ENCODE assay signal across 28 cellular contexts in the genomic region with DNA sequence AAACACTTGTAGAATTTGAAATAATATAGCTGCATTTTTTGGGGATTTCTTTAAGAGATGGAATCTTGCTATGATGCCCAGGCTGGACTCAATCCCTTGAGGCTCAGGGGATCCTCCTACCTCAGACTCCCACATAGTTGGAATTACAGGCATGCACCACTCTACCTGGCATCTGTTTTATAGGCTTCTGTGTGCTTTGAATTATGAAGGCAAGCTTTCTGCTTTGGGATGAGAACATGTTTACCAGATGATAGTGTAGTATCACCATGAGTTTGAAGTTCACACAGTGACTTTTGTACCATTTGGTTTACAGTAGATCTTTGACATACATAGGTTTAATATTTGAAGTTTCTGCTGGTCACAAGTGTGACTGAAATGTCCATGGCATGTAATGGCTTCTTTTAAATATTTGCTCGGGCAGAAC. TPM values are rescaled to one million over a fixed set of nuclear protein-coding genes. Genes with fewer than 3 reads are reported as not detected.
DNase-seq lines count a peak whose midpoint lies in the region; ATAC-seq and TF ChIP-seq lines count a peak whose summit lies in the region.
"Had no signal": no experiment of that assay in that cellular context is flagged by ENCODE, and none has a peak within 500 bp of the region (broad histone marks: within the 10 kb centered on the region; RNA-seq: fewer than 3 reads in every experiment).

No MANE protein-coding gene starts in this region.

- H3K27ac ChIP-seq in heart right ventricle (peak overlapping the region in 6 of 10 donors; percentile 24 to 74 (median 43)), neutrophil (peak overlapping the region; percentile 37)
- H3K27ac ChIP-seq: 22Rv1, esophagus muscularis mucosa, ovary, SJSA1, skin epidermis, upper lobe of right lung had no signal

- H3K36me3 ChIP-seq in heart right ventricle (peaks cover 0 to 99% (median 19%) of the 10 kb centered on the region in 9 donors), neutrophil (peaks cover 89% of the 10 kb centered on the region)
- H3K36me3 ChIP-seq: ovary had no signal

- no peak for TF ChIP-seq CTCF in heart right ventricle (IDR thresholded peaks at IDR 0.05)
- TF ChIP-seq CTCF in neutrophil (IDR thresholded peaks at IDR 0.05) = no peak

- H3K9me3 ChIP-seq in heart right ventricle (peaks cover 0 to 3% (median 0%) of the 10 kb centered on the region in 11 donors), neutrophil (no peaks in the 10 kb centered on the region)
- H3K9me3 ChIP-seq: esophagus muscularis mucosa, mucosa of descending colon, ovary, SJSA1, upper lobe of right lung had no signal

- peaks cover 37% of the 10 kb centered on the region for H3K4me1 Mint-ChIP-seq in T-helper 1 cell treated with Interleukin-12 subunit alpha and Interleukin-12 subunit beta and Interleukin-4 antibody, amounts not matched to agents 30 μg/mL and 1 μg/mL, for 36 hours (ENCODE audit: low read depth)
- peaks cover 30% of the 10 kb centered on the region for H3K4me1 Mint-ChIP-seq in activated naive CD8-positive, alpha-beta T cell treated with anti-CD3 and anti-CD28 coated beads for 36 hours

- H3K4me3 ChIP-seq in heart right ventricle (no peak overlapping the region), neutrophil (ENCODE audit: low read depth in 1 of 2, low read length in 1 of 2) (no peak overlapping the region)
- H3K4me3 ChIP-seq: esophagus muscularis mucosa, lung, mucosa of descending colon, ovary, SJSA1, skin epidermis, upper lobe of right lung had no signal

- H3K36me3 Mint-ChIP-seq in T-helper 1 cell treated with Interleukin-12 subunit alpha and Interleukin-12 subunit beta and Interleukin-4 antibody, amounts not matched to agents 30 μg/mL and 1 μg/mL, for 36 hours (ENCODE audit: low read depth) = peaks cover 54% of the 10 kb centered on the region
- peaks cover 34% of the 10 kb centered on the region for H3K36me3 Mint-ChIP-seq in activated naive CD8-positive, alpha-beta T cell treated with anti-CD3 and anti-CD28 coated beads for 36 hours

- ATAC-seq in heart right ventricle (no peak), left ventricle myocardium superior (no peak), HG02885 (IDR thresholded peaks at IDR 0.05; ENCODE audit: poor library complexity, unreplicated experiment) (no peak), GM21576 (IDR thresholded peaks at IDR 0.05; ENCODE audit: unreplicated experiment) (no peak)
- ATAC-seq: activated T-cell treated with anti-CD3 and anti-CD28 coated beads, Interleukin-2, amount 50 U/mL, for 4 hours; mucosa of descending colon; upper lobe of right lung had no signal

- DNase-seq in T-helper 1 cell (no peak), heart right ventricle (no peak), left ventricle myocardium superior (no peak)
- no peak for DNase-seq in activated naive CD8-positive, alpha-beta T cell treated with anti-CD3 and anti-CD28 coated beads for 36 hours
- DNase-seq: activated CD8-positive, alpha-beta memory T cell treated with anti-CD3 and anti-CD28 coated beads for 24 hours; activated T-cell treated with anti-CD3 and anti-CD28 coated beads, Interleukin-2, amount 50 U/mL, for 4 hours; C1 segment of cervical spinal cord; DMS79 treated with DMSO at 0.1 percent for 48 hours; foreskin fibroblast; GDM1; Karpas-422; mucosa of descending colon; NCI-H1930; NCI-H2171 treated with DMSO at 0.1 percent for 48 hours; NCI-H510A treated with DMSO at 0.1 percent for 48 hours; ovary; stimulated activated naive CD4-positive, alpha-beta T cell treated with Interleukin-2 at 50 U/mL for 16 hours; upper lobe of right lung had no signal

- peak overlapping the region; percentile 29 for H3K27ac Mint-ChIP-seq in T-helper 1 cell treated with Interleukin-12 subunit alpha and Interleukin-12 subunit beta and Interleukin-4 antibody, amounts not matched to agents 30 μg/mL and 1 μg/mL, for 36 hours
- H3K27ac Mint-ChIP-seq in activated naive CD8-positive, alpha-beta T cell treated with anti-CD3 and anti-CD28 coated beads for 36 hours = peak overlapping the region; percentile 59
- H3K27ac Mint-ChIP-seq: dendritic cell treated with granulocyte-macrophage colony-stimulating factor and Interleukin-4, amounts not matched to agents 40 ng/mL and 50 ng/mL, for 4 days had no signal

- no peaks in the 10 kb centered on the region for H3K27me3 ChIP-seq in heart right ventricle
- no peaks in the 10 kb centered on the region for H3K27me3 ChIP-seq in neutrophil
- H3K27me3 ChIP-seq: esophagus muscularis mucosa, ovary, SJSA1, upper lobe of right lung had no signal

- H3K4me1 ChIP-seq in heart right ventricle (peaks cover 0 to 67% (median 24%) of the 10 kb centered on the region in 9 donors), neutrophil (ENCODE audit: control insufficient read depth in 1 of 2, insufficient read depth in 1 of 2, low read depth in 1 of 2, low read length in 1 of 2) (no peaks in the 10 kb centered on the region)
- H3K4me1 ChIP-seq: esophagus muscularis mucosa, SJSA1, upper lobe of right lung had no signal

- H3K27me3 Mint-ChIP-seq in T-helper 1 cell treated with Interleukin-12 subunit alpha and Interleukin-12 subunit beta and Interleukin-4 antibody, amounts not matched to agents 30 μg/mL and 1 μg/mL, for 36 hours (ENCODE audit: low read depth) = no peaks in the 10 kb centered on the region
- no peaks in the 10 kb centered on the region for H3K27me3 Mint-ChIP-seq in activated naive CD8-positive, alpha-beta T cell treated with anti-CD3 and anti-CD28 coated beads for 36 hours
- H3K27me3 Mint-ChIP-seq: dendritic cell treated with granulocyte-macrophage colony-stimulating factor and Interleukin-4, amounts not matched to agents 40 ng/mL and 50 ng/mL, for 4 days had no signal

- 78 to 90% methylated on average over 1 of the region's 1 CpG for WGBS in heart right ventricle, 2 donors

- no peaks in the 10 kb centered on the region for H3K9me3 Mint-ChIP-seq in T-helper 1 cell treated with Interleukin-12 subunit alpha and Interleukin-12 subunit beta and Interleukin-4 antibody, amounts not matched to agents 30 μg/mL and 1 μg/mL, for 36 hours
- H3K9me3 Mint-ChIP-seq in activated naive CD8-positive, alpha-beta T cell treated with anti-CD3 and anti-CD28 coated beads for 36 hours = no peaks in the 10 kb centered on the region
- H3K9me3 Mint-ChIP-seq: activated T-cell treated with anti-CD3 and anti-CD28 coated beads, Interleukin-2, amount 50 U/mL, for 4 hours; dendritic cell treated with granulocyte-macrophage colony-stimulating factor and Interleukin-4, amounts not matched to agents 40 ng/mL and 50 ng/mL, for 4 days had no signal

- H3K4me3 Mint-ChIP-seq in T-helper 1 cell treated with Interleukin-12 subunit alpha and Interleukin-12 subunit beta and Interleukin-4 antibody, amounts not matched to agents 30 μg/mL and 1 μg/mL, for 36 hours = no peak overlapping the region
- no peak overlapping the region for H3K4me3 Mint-ChIP-seq in activated naive CD8-positive, alpha-beta T cell treated with anti-CD3 and anti-CD28 coated beads for 36 hours
- H3K4me3 Mint-ChIP-seq: activated T-cell treated with anti-CD3 and anti-CD28 coated beads, Interleukin-2, amount 50 U/mL, for 4 hours; dendritic cell treated with granulocyte-macrophage colony-stimulating factor and Interleukin-4, amounts not matched to agents 40 ng/mL and 50 ng/mL, for 4 days had no signal

- intact Hi-C loops in heart right ventricle (cut with DNase I) (no loop called here), left ventricle myocardium superior (cut with micrococcal nuclease) (no loop called here)

RNA-seq across cellular contexts. Expression of a gene that starts 10.7 kb away (rescaled TPM):
- total RNA-seq in heart right ventricle (10 to 100 TPM; 37.8 to 77.1 (median 45.8) TPM), left ventricle myocardium superior (37.4 TPM)
- polyA plus RNA-seq in heart right ventricle = 10 to 100 TPM; 14.5 to 20.7 TPM
- total RNA-seq in activated naive CD8-positive, alpha-beta T cell treated with anti-CD3 and anti-CD28 coated beads for 36 hours = 10 to 100 TPM; 60.7 to 64.7 TPM

RNA-seq across cellular contexts. Expression of a gene that starts 45.1 kb away (rescaled TPM):
- 10 to 100 TPM; 11.0 to 25.5 (median 12.5) TPM for total RNA-seq in heart right ventricle
- 10 to 100 TPM; 11.8 to 40.8 TPM for polyA plus RNA-seq in heart right ventricle
- total RNA-seq in left ventricle myocardium superior = 16.6 TPM
- total RNA-seq in activated naive CD8-positive, alpha-beta T cell treated with anti-CD3 and anti-CD28 coated beads for 36 hours = 10 to 100 TPM; 38.7 to 39.4 TPM
